In genomic region chr16:31459722-31460581, GRCh38 we compare ENCODE assay signal across 8 cellular contexts. TPM values are rescaled to one million over a fixed set of nuclear protein-coding genes. Genes with fewer than 3 reads are reported as not detected.
DNase-seq lines count a peak whose midpoint lies in the region; ATAC-seq and TF ChIP-seq lines count a peak whose summit lies in the region.

No MANE protein-coding gene starts in this region.

- H3K27me3 ChIP-seq in GM06990 (replicated peaks; ENCODE audit: control insufficient read depth, insufficient read depth, low read length) (no peaks in the 10 kb centered on the region), osteoblast (ENCODE audit: insufficient read depth, low read length) (no peaks in the 10 kb centered on the region), thoracic aorta (replicated peaks; ENCODE audit: insufficient read depth) (no peaks in the 10 kb centered on the region)

- peaks cover 35% of the 10 kb centered on the region for H3K36me3 Mint-ChIP-seq in activated naive CD8-positive, alpha-beta T cell treated with anti-CD3 and anti-CD28 coated beads for 36 hours
- no peaks in the 10 kb centered on the region for H3K36me3 Mint-ChIP-seq in glutamatergic neuron (ENCODE audit: unreplicated experiment)

- H3K4me1 Mint-ChIP-seq in activated naive CD8-positive, alpha-beta T cell treated with anti-CD3 and anti-CD28 coated beads for 36 hours, result peaks cover 36% of the 10 kb centered on the region
- H3K4me1 Mint-ChIP-seq in glutamatergic neuron (ENCODE audit: low read depth, unreplicated experiment), result peaks cover 15% of the 10 kb centered on the region

- H3K4me3 ChIP-seq in GM06990 (replicated peaks; ENCODE audit: low read depth, low read length), result peak overlapping the region; percentile 74
- H3K4me3 ChIP-seq in osteoblast (ENCODE audit: insufficient read depth, low read length), result peak overlapping the region; percentile 76
- peak overlapping the region; percentile 85 for H3K4me3 ChIP-seq in thoracic aorta

- peak overlapping the region; percentile 93 for H2AFZ ChIP-seq in osteoblast (ENCODE audit: low read length)

- peaks cover 29% of the 10 kb centered on the region for H4K20me1 ChIP-seq in osteoblast (ENCODE audit: insufficient read depth, low read length)

- H3K79me2 ChIP-seq in osteoblast (ENCODE audit: insufficient read depth, low read length), result peaks cover 44% of the 10 kb centered on the region

- H3K4me1 ChIP-seq in osteoblast (ENCODE audit: insufficient read depth, low read length) (peaks cover 33% of the 10 kb centered on the region), thoracic aorta (ENCODE audit: control insufficient read depth in 1 of 2, low read depth in 2 of 2) (peaks cover 32 to 43% of the 10 kb centered on the region in 2 donors)

- H3K9me3 Mint-ChIP-seq in activated naive CD8-positive, alpha-beta T cell treated with anti-CD3 and anti-CD28 coated beads for 36 hours, result no peaks in the 10 kb centered on the region
- H3K9me3 Mint-ChIP-seq in glutamatergic neuron (ENCODE audit: unreplicated experiment), result peaks cover 16% of the 10 kb centered on the region

- peak overlapping the region; percentile 93 for H3K4me2 ChIP-seq in osteoblast (ENCODE audit: insufficient read depth, low read length)

- H3K27ac Mint-ChIP-seq in activated naive CD8-positive, alpha-beta T cell treated with anti-CD3 and anti-CD28 coated beads for 36 hours, result peak overlapping the region; percentile 96
- peak overlapping the region; percentile 98 for H3K27ac Mint-ChIP-seq in glutamatergic neuron (ENCODE audit: unreplicated experiment)

- ATAC-seq in HG02610 (IDR thresholded peaks at IDR 0.05; ENCODE audit: unreplicated experiment) (peak; percentile 68), thoracic aorta (ENCODE audit: insufficient number of reproducible peaks, low FRiP score, low read depth) (peak; percentile 83)

- H3K4me3 Mint-ChIP-seq in activated naive CD8-positive, alpha-beta T cell treated with anti-CD3 and anti-CD28 coated beads for 36 hours, result peak overlapping the region; percentile 91
- peak overlapping the region; percentile 90 for H3K4me3 Mint-ChIP-seq in glutamatergic neuron (ENCODE audit: unreplicated experiment)

- peak; percentile 98 for DNase-seq in GM06990 (ENCODE audit: extremely low read depth, insufficient read length)
- peak; percentile 99 for DNase-seq in NCI-H1092 treated with DMSO at 0.1 percent for 48 hours (lab: John Stamatoyannopoulos, UW)
- peak; percentile 98 for DNase-seq in SKM-1 (lab: John Stamatoyannopoulos, UW; ENCODE audit: unreplicated experiment)
- peak; percentile 100 for DNase-seq in activated naive CD8-positive, alpha-beta T cell treated with anti-CD3 and anti-CD28 coated beads for 36 hours
- DNase-seq in glutamatergic neuron, result peak; percentile 100
- peak; percentile 99 for DNase-seq in osteoblast (ENCODE audit: insufficient read length, low spot score, missing footprints)
- DNase-seq in thoracic aorta (ENCODE audit: low spot score), result peak; percentile 99

- H3K27ac ChIP-seq in osteoblast (ENCODE audit: low read depth, low read length) (peak overlapping the region; percentile 99), thoracic aorta (peak overlapping the region; percentile 96 to 99)

- peaks cover 12% of the 10 kb centered on the region for H3K36me3 ChIP-seq in GM06990 (ENCODE audit: control insufficient read depth, insufficient read depth, low read length)
- peaks cover 15% of the 10 kb centered on the region for H3K36me3 ChIP-seq in osteoblast (ENCODE audit: insufficient read depth, low read length)
- H3K36me3 ChIP-seq in thoracic aorta, result peaks cover 6% of the 10 kb centered on the region

- H3K9me3 ChIP-seq in osteoblast (ENCODE audit: low read depth, low read length) (no peaks in the 10 kb centered on the region), thoracic aorta (no peaks in the 10 kb centered on the region)

- H3K27me3 Mint-ChIP-seq in activated naive CD8-positive, alpha-beta T cell treated with anti-CD3 and anti-CD28 coated beads for 36 hours, result no peaks in the 10 kb centered on the region
- H3K27me3 Mint-ChIP-seq in glutamatergic neuron (ENCODE audit: unreplicated experiment), result peaks cover 6% of the 10 kb centered on the region

- TF ChIP-seq CTCF in GM06990 (IDR thresholded peaks at IDR 0.05; ENCODE audit: insufficient read depth, low read length, poor library complexity, severe bottlenecking) (no peak), glutamatergic neuron (IDR thresholded peaks at IDR 0.05; ENCODE audit: partially characterized antibody, unreplicated experiment) (no peak), osteoblast (IDR thresholded peaks at IDR 0.05; ENCODE audit: extremely low read depth, low read depth, low read length) (no peak), thoracic aorta (IDR thresholded peaks at IDR 0.05) (no peak)

RNA-seq across cellular contexts. Expression of gene ARMC5, which starts 0.7 kb away (rescaled TPM):
- total RNA-seq in activated naive CD8-positive, alpha-beta T cell treated with anti-CD3 and anti-CD28 coated beads for 36 hours, result 10 to 100 TPM; 13.7 to 14.3 TPM
- total RNA-seq in glutamatergic neuron (ENCODE audit: unreplicated experiment) (15.8 TPM), osteoblast (10.6 and 12.7 TPM in 2 replicates), thoracic aorta (10 to 100 TPM in 1 of 2 donors, 1 to 10 TPM in 1; 8.8 to 10.8 TPM)

RNA-seq across cellular contexts. Expression of gene TGFB1I1, which starts 12.0 kb away (rescaled TPM):
- under 1 TPM; 0.32 to 0.49 TPM for total RNA-seq in activated naive CD8-positive, alpha-beta T cell treated with anti-CD3 and anti-CD28 coated beads for 36 hours
- total RNA-seq in glutamatergic neuron (ENCODE audit: unreplicated experiment), result 19.2 TPM
- total RNA-seq in osteoblast, result 60.1 and 70.4 TPM in 2 replicates
- 100 to 1,000 TPM; 192 to 231 TPM for total RNA-seq in thoracic aorta

RNA-seq across cellular contexts. Expression of gene ZNF843, which starts 17.4 kb away (rescaled TPM):
- under 1 TPM in 1 of 2 experiments, not detected in 1; 0.12 TPM for total RNA-seq in activated naive CD8-positive, alpha-beta T cell treated with anti-CD3 and anti-CD28 coated beads for 36 hours
- total RNA-seq in glutamatergic neuron (ENCODE audit: unreplicated experiment), result 1.1 TPM
- 1.1 and 1.2 TPM in 2 replicates for total RNA-seq in osteoblast
- total RNA-seq in thoracic aorta, result 1 to 10 TPM; 1.1 to 1.9 TPM

RNA-seq across cellular contexts. Expression of gene SLC5A2, which starts 23.0 kb away (rescaled TPM):
- total RNA-seq in activated naive CD8-positive, alpha-beta T cell treated with anti-CD3 and anti-CD28 coated beads for 36 hours, result under 1 TPM in 1 of 2 experiments, not detected in 1; 0.08 TPM
- not detected for total RNA-seq in glutamatergic neuron (ENCODE audit: unreplicated experiment)
- not detected in 2 replicates for total RNA-seq in osteoblast
- under 1 TPM in 1 of 2 donors, not detected in 1; 0.85 TPM for total RNA-seq in thoracic aorta

RNA-seq across cellular contexts. Expression of gene COX6A2, which starts 31.8 kb away (rescaled TPM):
- total RNA-seq in activated naive CD8-positive, alpha-beta T cell treated with anti-CD3 and anti-CD28 coated beads for 36 hours, result not detected
- total RNA-seq in glutamatergic neuron (ENCODE audit: unreplicated experiment), result not detected
- total RNA-seq in osteoblast, result not detected in 2 replicates
- not detected for total RNA-seq in thoracic aorta

Comparison
In these comparisons a context has a peak if more than half of its experiments do, and no peak if none do; other contexts are left out.
1. Peak in every context shown above with its lines: DNase-seq, ATAC-seq, H3K4me3 ChIP-seq and H3K27ac ChIP-seq.
2. RNA of gene TGFB1I1, which starts 12.0 kb away (total RNA-seq): 192 to 231 TPM in thoracic aorta, 60.1 to 70.4 TPM in osteoblast and 19.2 TPM in glutamatergic neuron (single experiment); 0.32 to 0.49 TPM in activated naive CD8-positive, alpha-beta T cell treated with anti-CD3 and anti-CD28 coated beads for 36 hours; every median in the first group is over 10 times any median in the second.